In the genomic region with DNA sequence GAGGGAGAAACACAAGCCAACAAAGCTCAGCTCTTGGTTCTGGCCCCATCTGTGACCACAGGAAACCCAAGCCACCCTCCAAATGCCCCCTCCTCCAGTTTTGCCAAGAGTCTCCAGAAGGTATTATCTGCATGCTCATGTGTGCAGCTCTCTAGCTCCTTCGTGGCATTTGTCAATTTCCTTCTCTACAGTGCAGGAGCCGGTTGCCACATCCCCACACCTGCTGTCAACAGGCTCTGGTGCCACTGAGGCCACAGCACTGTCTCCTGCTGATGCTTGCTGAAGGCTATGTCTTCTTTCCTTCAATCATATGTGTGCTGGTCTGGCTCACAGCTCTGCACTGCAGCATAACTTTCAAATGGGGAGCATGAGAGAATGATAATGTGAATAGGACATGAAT, we compare ENCODE assay signal across 17 cellular contexts.
DNase-seq lines count a peak whose midpoint lies in the region; ATAC-seq and TF ChIP-seq lines count a peak whose summit lies in the region.
"Had no signal": no experiment of that assay in that cellular context is flagged by ENCODE, and none has a peak within 500 bp of the region (broad histone marks: within the 10 kb centered on the region; RNA-seq: fewer than 3 reads in every experiment).

No MANE protein-coding gene starts in this region.

- CTCF ChIA-PET in GM10248 (lab: Yijun Ruan, JAX): interaction anchor here (1.0 to 1.7 kb wide), 2 partner anchors 13 to 48 kb away, joined by 3 read pairs; no protein-coding TSS in a partner anchor
- CTCF ChIA-PET in A673 (lab: Charles Lee): no interaction called here

- TF ChIP-seq POLR2A in erythroblast (IDR thresholded peaks at IDR 0.05; ENCODE audit: low read length): no peak

- H3K4me1 Mint-ChIP-seq in activated CD4-positive, alpha-beta T cell treated with anti-CD3 and anti-CD28 coated beads, Interleukin-2, amount 10 ng/mL, durations not matched to agents 24 days and 14 days: peaks cover 34% of the 10 kb centered on the region
- peaks cover 36% of the 10 kb centered on the region for H3K4me1 Mint-ChIP-seq in activated T-helper 17 cell treated with anti-CD3 and anti-CD28 coated beads, Interleukin-2, amount 50 U/mL, for 72 hours

- no peaks in the 10 kb centered on the region for H3F3A ChIP-seq in Loucy (ENCODE audit: low read depth)

- H3K9me3 ChIP-seq in Loucy (ENCODE audit: insufficient read depth, low read depth, low read length): no peaks in the 10 kb centered on the region
- no peaks in the 10 kb centered on the region for H3K9me3 ChIP-seq in A673 (ENCODE audit: low read depth, low read length, poor library complexity, severe bottlenecking)
- H3K9me3 ChIP-seq: BLaER1 treated with 17β-estradiol and CSF1 and Interleukin-3, amounts not matched to agents 10 nM and 100 nM; HAP-1 had no signal

- no peaks in the 10 kb centered on the region for H3K9me3 Mint-ChIP-seq in activated CD4-positive, alpha-beta T cell treated with anti-CD3 and anti-CD28 coated beads, Interleukin-2, amount 10 ng/mL, durations not matched to agents 24 days and 14 days
- H3K9me3 Mint-ChIP-seq in activated T-helper 17 cell treated with anti-CD3 and anti-CD28 coated beads, Interleukin-2, amount 50 U/mL, for 72 hours: no peaks in the 10 kb centered on the region
- H3K9me3 Mint-ChIP-seq: CD4-positive, CD25-positive, alpha-beta regulatory T cell had no signal

- no TSS peak for BruUV-seq in A673 (replicated peaks; lab: Mats Ljungman, UMichigan)

- ATAC-seq in activated T-helper 17 cell treated with anti-CD3 and anti-CD28 coated beads, Interleukin-2, amount 50 U/mL, for 72 hours (replicated peaks): no peak

- H3K27me3 ChIP-seq in Loucy (ENCODE audit: insufficient read depth, low read length, poor library complexity, severe bottlenecking): no peaks in the 10 kb centered on the region
- no peaks in the 10 kb centered on the region for H3K27me3 ChIP-seq in A673 (replicated peaks; ENCODE audit: insufficient read depth, low read depth, low read length, poor library complexity)
- H3K27me3 ChIP-seq: BLaER1 treated with 17β-estradiol and CSF1 and Interleukin-3, amounts not matched to agents 10 nM and 100 nM had no signal

- H3K27ac Mint-ChIP-seq in activated CD4-positive, alpha-beta T cell treated with anti-CD3 and anti-CD28 coated beads, Interleukin-2, amount 10 ng/mL, durations not matched to agents 24 days and 14 days: peak overlapping the region; percentile 14
- H3K27ac Mint-ChIP-seq in activated T-helper 17 cell treated with anti-CD3 and anti-CD28 coated beads, Interleukin-2, amount 50 U/mL, for 72 hours: peak overlapping the region; percentile 72
- H3K27ac Mint-ChIP-seq: CD4-positive, CD25-positive, alpha-beta regulatory T cell had no signal

- H4K20me1 ChIP-seq in Loucy (ENCODE audit: insufficient read depth, low read length, poor library complexity, severe bottlenecking): no peaks in the 10 kb centered on the region
- H4K20me1 ChIP-seq: BLaER1 treated with 17β-estradiol and CSF1 and Interleukin-3, amounts not matched to agents 10 nM and 100 nM had no signal

- H3K4me2 ChIP-seq in Loucy (ENCODE audit: low read depth, low read length, poor library complexity, severe bottlenecking): peak overlapping the region; percentile 5
- H3K4me2 ChIP-seq: BLaER1 treated with 17β-estradiol and CSF1 and Interleukin-3, amounts not matched to agents 10 nM and 100 nM had no signal

- no peak overlapping the region for H2AFZ ChIP-seq in Loucy (ENCODE audit: low read length)

- H3K79me2 ChIP-seq in Loucy (ENCODE audit: insufficient read depth, low read length): no peaks in the 10 kb centered on the region

- no peak overlapping the region for H3K4me3 Mint-ChIP-seq in activated CD4-positive, alpha-beta T cell treated with anti-CD3 and anti-CD28 coated beads, Interleukin-2, amount 10 ng/mL, durations not matched to agents 24 days and 14 days
- H3K4me3 Mint-ChIP-seq in activated T-helper 17 cell treated with anti-CD3 and anti-CD28 coated beads, Interleukin-2, amount 50 U/mL, for 72 hours: peak overlapping the region; percentile 1

- no peak overlapping the region for H3K4me3 ChIP-seq in Loucy (ENCODE audit: low read length, poor library complexity, severe bottlenecking)
- H3K4me3 ChIP-seq in A673 (ENCODE audit: low read depth, low read length, poor library complexity, severe bottlenecking): no peak overlapping the region
- H3K4me3 ChIP-seq: BLaER1 treated with 17β-estradiol and CSF1 and Interleukin-3, amounts not matched to agents 10 nM and 100 nM; HAP-1 had no signal

- H3K9ac ChIP-seq in Loucy (ENCODE audit: low read depth, low read length, poor library complexity, severe bottlenecking): peak overlapping the region; percentile 10
- H3K9ac ChIP-seq: BLaER1 treated with 17β-estradiol and CSF1 and Interleukin-3, amounts not matched to agents 10 nM and 100 nM had no signal

- H3K4me1 ChIP-seq in Loucy (ENCODE audit: insufficient read depth, low read length, poor library complexity, severe bottlenecking) (peaks cover 37% of the 10 kb centered on the region), A673 (ENCODE audit: insufficient read depth, low read length, poor library complexity, severe bottlenecking) (no peaks in the 10 kb centered on the region)
- H3K4me1 ChIP-seq: HAP-1 had no signal

- TF ChIP-seq CTCF in Loucy (conservative IDR thresholded peaks at IDR 0.05; ENCODE audit: low read length): no peak
- TF ChIP-seq CTCF in GM10248 (IDR thresholded peaks at IDR 0.05; ENCODE audit: control extremely low read depth, extremely low read depth, low read depth, missing control alignments): no peak
- no peak for TF ChIP-seq CTCF in A673 (conservative IDR thresholded peaks at IDR 0.05; ENCODE audit: low read depth, low read length)

- no peak for DNase-seq in activated CD4-positive, alpha-beta T cell treated with anti-CD3 and anti-CD28 coated beads, Interleukin-2, amount 10 ng/mL, durations not matched to agents 24 days and 14 days
- no peak for DNase-seq in activated CD4-positive, alpha-beta T cell treated with anti-CD3 and anti-CD28 coated beads, Interleukin-2, amount 50 U/mL, for 48 hours
- peak; percentile 49 for DNase-seq in GF-D8 (lab: John Stamatoyannopoulos, UW)
- no peak for DNase-seq in GM10248 (ENCODE audit: extremely low spot score)
- no peak for DNase-seq in erythroblast (lab: John Stamatoyannopoulos, UW)
- no peak for DNase-seq in A673 (ENCODE audit: low spot score)
- DNase-seq: 8988T, ACHN, Calu3, DMS 273 treated with DMSO at 0.1 percent for 48 hours, DMS79, GDM1 had no signal

- POLR2A ChIA-PET in GM10248 (lab: Yijun Ruan, JAX) (no interaction called here), A673 (lab: Charles Lee; ENCODE audit: low non-redundant PET) (no interaction called here)

- H3K36me3 ChIP-seq in Loucy (ENCODE audit: insufficient read depth, low read length) (no peaks in the 10 kb centered on the region), A673 (ENCODE audit: insufficient read depth, low read length, poor library complexity, severe bottlenecking) (no peaks in the 10 kb centered on the region)
- H3K36me3 ChIP-seq: BLaER1 treated with 17β-estradiol and CSF1 and Interleukin-3, amounts not matched to agents 10 nM and 100 nM; HAP-1 had no signal

- H3K27ac ChIP-seq in A673 (ENCODE audit: low read depth, low read length, poor library complexity, severe bottlenecking): no peak overlapping the region
- H3K27ac ChIP-seq: BLaER1 treated with 17β-estradiol and CSF1 and Interleukin-3, amounts not matched to agents 10 nM and 100 nM had no signal

- no peaks in the 10 kb centered on the region for H3K36me3 Mint-ChIP-seq in activated CD4-positive, alpha-beta T cell treated with anti-CD3 and anti-CD28 coated beads, Interleukin-2, amount 10 ng/mL, durations not matched to agents 24 days and 14 days (ENCODE audit: low read depth)
- no peaks in the 10 kb centered on the region for H3K36me3 Mint-ChIP-seq in activated T-helper 17 cell treated with anti-CD3 and anti-CD28 coated beads, Interleukin-2, amount 50 U/mL, for 72 hours (ENCODE audit: low read depth)
- H3K36me3 Mint-ChIP-seq: CD4-positive, CD25-positive, alpha-beta regulatory T cell had no signal

- intact Hi-C loops in activated CD4-positive, alpha-beta T cell treated with anti-CD3 and anti-CD28 coated beads, Interleukin-2, amount 10 ng/mL, durations not matched to agents 24 days and 14 days (cut with micrococcal nuclease): loop anchor here (10.0 kb wide), 1 partner anchor 176 kb away; a partner anchor contains a TSS
- intact Hi-C loops in A673 (cut with micrococcal nuclease; ENCODE audit: unreplicated experiment): no loop called here

- H3K27me3 Mint-ChIP-seq in activated CD4-positive, alpha-beta T cell treated with anti-CD3 and anti-CD28 coated beads, Interleukin-2, amount 10 ng/mL, durations not matched to agents 24 days and 14 days: no peaks in the 10 kb centered on the region
- H3K27me3 Mint-ChIP-seq in activated T-helper 17 cell treated with anti-CD3 and anti-CD28 coated beads, Interleukin-2, amount 50 U/mL, for 72 hours: no peaks in the 10 kb centered on the region
- H3K27me3 Mint-ChIP-seq: CD4-positive, CD25-positive, alpha-beta regulatory T cell had no signal

- no peaks in the 10 kb centered on the region for H3K9me2 ChIP-seq in Loucy (replicated peaks; ENCODE audit: low read depth, low read length)
